Comparison of ENCODE assay signal across 8 cellular contexts in genomic region chr1:204480515-204480914, GRCh38. TPM values are rescaled to one million over a fixed set of nuclear protein-coding genes. Genes with fewer than 3 reads are reported as not detected.
DNase-seq lines count a peak whose midpoint lies in the region; ATAC-seq, FAIRE-seq and TF ChIP-seq lines count a peak whose summit lies in the region.

No MANE protein-coding gene starts in this region.

- 55 to 71% methylated on average over 7 to 8 of the region's 8 CpGs for WGBS in esophagus squamous epithelium, 2 donors

- FAIRE-seq in D721Med (lab: Jason Lieb, UNC): no peak

- H3K79me2 ChIP-seq in DOHH2 (ENCODE audit: control insufficient read depth, low read length): peaks cover 3% of the 10 kb centered on the region; the same call in 1 of the 2 replicates

- intact Hi-C loops in esophagus squamous epithelium (cut with DNase I): no loop called here

- no peaks in the 10 kb centered on the region for H3K9me2 ChIP-seq in DOHH2 (replicated peaks; ENCODE audit: control insufficient read depth, low read length)

- TF ChIP-seq CTCF in DOHH2 (IDR thresholded peaks at IDR 0.05; ENCODE audit: low read depth, low read length, poor library complexity, severe bottlenecking): peak; percentile 13
- no peak for TF ChIP-seq CTCF in esophagus squamous epithelium (IDR thresholded peaks at IDR 0.05)
- no peak for TF ChIP-seq CTCF in D721Med (IDR thresholded peaks at IDR 0.05; ENCODE audit: insufficient read depth, missing control alignments)

- H3K9me3 ChIP-seq in DOHH2 (ENCODE audit: control insufficient read depth, insufficient read depth, low read length) (no peaks in the 10 kb centered on the region), esophagus squamous epithelium (no peaks in the 10 kb centered on the region)

- DNase-seq in esophagus squamous epithelium (lab: John Stamatoyannopoulos, UW) (no peak), Kasumi-1 (lab: John Stamatoyannopoulos, UW) (no peak), CD1c-positive myeloid dendritic cell (ENCODE audit: extremely low spot score) (no peak), SHP77 (lab: John Stamatoyannopoulos, UW) (no peak), D721Med (ENCODE audit: insufficient read length, low spot score) (no peak)

- no peaks in the 10 kb centered on the region for H3K36me3 ChIP-seq in DOHH2 (ENCODE audit: control insufficient read depth, low read length)
- H3K36me3 ChIP-seq in esophagus squamous epithelium: peaks cover 0 to 4% (median 0%) of the 10 kb centered on the region in 3 donors

- H3K4me3 ChIP-seq in DOHH2 (ENCODE audit: low read length) (peak overlapping the region; percentile 61), esophagus squamous epithelium (no peak overlapping the region)

- H3K4me1 ChIP-seq in DOHH2 (ENCODE audit: control insufficient read depth, low read length) (peaks cover 44% of the 10 kb centered on the region), esophagus squamous epithelium (peaks cover 41 to 92% (median 69%) of the 10 kb centered on the region in 3 donors)

- H4K20me1 ChIP-seq in DOHH2 (ENCODE audit: control insufficient read depth, insufficient read depth, low read depth, low read length): no peaks in the 10 kb centered on the region

- ATAC-seq in GM19372 (IDR thresholded peaks at IDR 0.05; ENCODE audit: low read depth, unreplicated experiment) (peak; percentile 62), HG03432 (IDR thresholded peaks at IDR 0.05; ENCODE audit: unreplicated experiment) (peak; percentile 65)

- no peaks in the 10 kb centered on the region for H3K27me3 ChIP-seq in DOHH2 (ENCODE audit: control insufficient read depth, low read length)
- H3K27me3 ChIP-seq in esophagus squamous epithelium: no peaks in the 10 kb centered on the region

- no peaks in the 10 kb centered on the region for H3F3A ChIP-seq in DOHH2 (ENCODE audit: control insufficient read depth, insufficient read depth)

- H3K27ac ChIP-seq in DOHH2 (ENCODE audit: low read depth, low read length): peak overlapping the region; percentile 53
- H3K27ac ChIP-seq in esophagus squamous epithelium: peak overlapping the region in 3 of 4 donors; percentile 41 to 51 (median 44)

- no peak for TF ChIP-seq POLR2A in esophagus squamous epithelium (IDR thresholded peaks at IDR 0.05)

- peak overlapping the region; percentile 71 for H3K4me2 ChIP-seq in DOHH2 (ENCODE audit: low read length)

RNA-seq across cellular contexts. Expression of gene PIK3C2B, which starts 14.1 kb away (rescaled TPM):
- total RNA-seq in esophagus squamous epithelium: 10 to 100 TPM; 19.4 to 40.2 (median 21.3) TPM

RNA-seq across cellular contexts. Expression of gene MDM4, which starts 35.7 kb away (rescaled TPM):
- 10 to 100 TPM; 13.2 to 62.8 (median 23.8) TPM for total RNA-seq in esophagus squamous epithelium
